In the genomic region with DNA sequence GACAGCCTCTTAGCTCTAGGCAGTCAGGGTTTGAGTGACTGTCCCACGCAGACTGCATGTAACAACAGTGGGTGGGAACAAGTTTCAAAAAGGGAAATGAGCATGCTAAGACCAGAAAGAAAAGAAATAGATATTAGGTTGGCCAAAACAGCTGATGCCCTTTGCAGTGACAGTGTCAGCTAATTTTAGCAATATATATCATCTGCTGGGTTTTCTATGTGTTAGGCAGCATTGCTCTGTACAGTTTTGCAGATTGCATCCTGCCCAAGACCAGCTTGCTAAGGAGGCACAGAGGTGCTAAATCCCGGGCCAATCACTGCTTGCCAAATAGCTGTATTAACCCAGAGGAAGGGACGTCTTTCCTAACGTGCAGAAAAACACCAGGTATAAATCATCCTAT, we compare ENCODE assay signal across 17 cellular contexts.
A peak's percentile ranks its signal among the peaks of the same experiment; 100 is the strongest.
DNase-seq lines count a peak whose midpoint lies in the region; ATAC-seq and TF ChIP-seq lines count a peak whose summit lies in the region.
"Had no signal": no experiment of that assay in that cellular context is flagged by ENCODE, and none has a peak within 500 bp of the region (broad histone marks: within the 10 kb centered on the region; RNA-seq: fewer than 3 reads in every experiment).

No MANE protein-coding gene starts in this region.

- H3K4me3 ChIP-seq in endodermal cell (ENCODE audit: low read length) = no peak overlapping the region
- no peak overlapping the region for H3K4me3 ChIP-seq in gastrocnemius medialis
- H3K4me3 ChIP-seq: A549, HAP-1 had no signal

- intact Hi-C loops in gastrocnemius medialis (cut with DNase I; ENCODE audit: low total_unique reads) = loop anchor here (2.0 to 5.0 kb wide), 2 partner anchors 544 to 1181 kb away; partner anchors contain the start of gene TBX3

- no peaks in the 10 kb centered on the region for H3K9me3 ChIP-seq in endodermal cell (ENCODE audit: control insufficient read depth, low read length)
- no peaks in the 10 kb centered on the region for H3K9me3 ChIP-seq in gastrocnemius medialis
- H3K9me3 ChIP-seq: A549, HAP-1 had no signal

- no peak overlapping the region for H3K27ac Mint-ChIP-seq in endodermal cell
- peak overlapping the region; percentile 72 for H3K27ac Mint-ChIP-seq in type B pancreatic cell
- H3K27ac Mint-ChIP-seq: CD4-positive, alpha-beta memory T cell had no signal

- H3K4me3 Mint-ChIP-seq in endodermal cell (no peak overlapping the region), type B pancreatic cell (no peak overlapping the region)
- H3K4me3 Mint-ChIP-seq: CD4-positive, alpha-beta memory T cell; HFFc6 had no signal

- ATAC-seq in gastrocnemius medialis = peak in 1 of 2 donors; percentile 14
- no peak for ATAC-seq in HG03378 (IDR thresholded peaks at IDR 0.05; ENCODE audit: unreplicated experiment)
- ATAC-seq: A549 had no signal

- H3K9me3 Mint-ChIP-seq in endodermal cell = no peaks in the 10 kb centered on the region
- no peaks in the 10 kb centered on the region for H3K9me3 Mint-ChIP-seq in type B pancreatic cell
- H3K9me3 Mint-ChIP-seq: HFFc6 had no signal

- 85 to 95% methylated on average over 2 to 3 of the region's 4 CpGs for WGBS in endodermal cell (ENCODE audit: insufficient coverage in 1 of 2, insufficient read length in 1 of 2), 2 experiments

- H3K27me3 ChIP-seq in endodermal cell (ENCODE audit: control insufficient read depth, insufficient read depth, low read length, poor library complexity, severe bottlenecking) = no peaks in the 10 kb centered on the region
- H3K27me3 ChIP-seq in gastrocnemius medialis = no peaks in the 10 kb centered on the region

- H3K36me3 Mint-ChIP-seq in endodermal cell (ENCODE audit: low read depth) (no peaks in the 10 kb centered on the region), type B pancreatic cell (no peaks in the 10 kb centered on the region)
- H3K36me3 Mint-ChIP-seq: CD4-positive, alpha-beta memory T cell had no signal

- no peak for TF ChIP-seq CTCF in endodermal cell (conservative IDR thresholded peaks at IDR 0.05)
- no peak for TF ChIP-seq CTCF in gastrocnemius medialis (IDR thresholded peaks at IDR 0.05 in 4 of 5, conservative IDR thresholded peaks at IDR 0.05 in 1 of 5)
- TF ChIP-seq CTCF in type B pancreatic cell (conservative IDR thresholded peaks at IDR 0.05) = no peak

- H3K27ac ChIP-seq in endodermal cell (ENCODE audit: low read depth, low read length) (no peak overlapping the region), gastrocnemius medialis (peak overlapping the region; percentile 83 to 92 (median 84))

- H3K27me3 Mint-ChIP-seq in endodermal cell (ENCODE audit: insufficient read depth) (peaks cover 5% of the 10 kb centered on the region), type B pancreatic cell (no peaks in the 10 kb centered on the region)
- H3K27me3 Mint-ChIP-seq: CD4-positive, alpha-beta memory T cell had no signal

- H3K4me1 Mint-ChIP-seq in endodermal cell = peaks cover 11% of the 10 kb centered on the region
- H3K4me1 Mint-ChIP-seq in type B pancreatic cell (ENCODE audit: unreplicated experiment) = peaks cover 23% of the 10 kb centered on the region
- H3K4me1 Mint-ChIP-seq: CD4-positive, alpha-beta memory T cell had no signal

- in situ Hi-C loops in gastrocnemius medialis (cut with MboI; ENCODE audit: low sequenced_read_pairs in 4 of 4) = no loop called here

- DNase-seq in endodermal cell = peak; percentile 38
- DNase-seq in myocyte (ENCODE audit: low read depth) = peak; percentile 1
- DNase-seq in gastrocnemius medialis = no peak
- no peak for DNase-seq in type B pancreatic cell (ENCODE audit: extremely low spot score, unreplicated experiment)
- no peak for DNase-seq in NCI-H510A treated with DMSO at 0.1 percent for 48 hours (lab: John Stamatoyannopoulos, UW)
- no peak for DNase-seq in NCI-H1930 (lab: John Stamatoyannopoulos, UW)
- DNase-seq: 8988T; C1 segment of cervical spinal cord; CD4-positive, alpha-beta memory T cell; COR-L47; DMS153; DND-41; GOT3; HFFc6 had no signal

- H3K9ac ChIP-seq in endodermal cell (ENCODE audit: extremely low read depth, low read length, poor library complexity, severe bottlenecking) = no peak overlapping the region

- TF ChIP-seq POLR2A in gastrocnemius medialis (IDR thresholded peaks at IDR 0.05) = no peak

- H3K4me1 ChIP-seq in endodermal cell (ENCODE audit: control insufficient read depth, insufficient read depth, low read length) (no peaks in the 10 kb centered on the region), gastrocnemius medialis (peaks cover 14 to 36% of the 10 kb centered on the region in 2 donors)
- H3K4me1 ChIP-seq: HAP-1 had no signal

- H3K36me3 ChIP-seq in endodermal cell (ENCODE audit: control insufficient read depth, insufficient read depth, low read length) (no peaks in the 10 kb centered on the region), gastrocnemius medialis (no peaks in the 10 kb centered on the region)
- H3K36me3 ChIP-seq: HAP-1 had no signal

Comparison
In these comparisons a context has a peak if more than half of its experiments do, and no peak if none do; other contexts are left out.
1. DNase-seq: peak in endodermal cell (single experiment) and myocyte (single experiment); none in gastrocnemius medialis (0 of 2), type B pancreatic cell (single experiment), NCI-H510A treated with DMSO at 0.1 percent for 48 hours (single experiment) and NCI-H1930 (0 of 2).